In genomic region chr1:42941640-42942330, GRCh38 we compare ENCODE assay signal across 8 cellular contexts. TPM values are rescaled to one million over a fixed set of nuclear protein-coding genes. Genes with fewer than 3 reads are reported as not detected.
DNase-seq lines count a peak whose midpoint lies in the region; ATAC-seq lines count a peak whose summit lies in the region.

No MANE protein-coding gene starts in this region.

- peak overlapping the region; percentile 81 for H3K27ac ChIP-seq in rectal smooth muscle tissue (ENCODE audit: low read depth, low read length)

- H3K27me3 ChIP-seq in rectal smooth muscle tissue (ENCODE audit: control insufficient read depth, insufficient read depth, low read length): no peaks in the 10 kb centered on the region

- peak overlapping the region; percentile 8 for H3K9ac ChIP-seq in rectal smooth muscle tissue (ENCODE audit: low read length)

- H3K27me3 Mint-ChIP-seq in activated naive CD4-positive, alpha-beta T cell treated with anti-CD3 and anti-CD28 coated beads, Interleukin-2, amount 10 ng/mL, durations not matched to agents 7 days and 5 days: no peaks in the 10 kb centered on the region

- no peak overlapping the region for H3K4me3 Mint-ChIP-seq in activated naive CD4-positive, alpha-beta T cell treated with anti-CD3 and anti-CD28 coated beads, Interleukin-2, amount 10 ng/mL, durations not matched to agents 7 days and 5 days

- peak overlapping the region; percentile 36 for H3K4me3 ChIP-seq in rectal smooth muscle tissue (ENCODE audit: low read length)

- DNase-seq in CD1c-positive myeloid dendritic cell (ENCODE audit: extremely low spot score) (peak; percentile 52), MV-4-11 (lab: John Stamatoyannopoulos, UW) (peak; percentile 69), cardiac septum (ENCODE audit: low spot score) (peak; percentile 92), NCI-H1694 (lab: John Stamatoyannopoulos, UW) (no peak)
- no peak for DNase-seq in activated naive CD4-positive, alpha-beta T cell treated with anti-CD3 and anti-CD28 coated beads, Interleukin-2, amount 10 ng/mL, durations not matched to agents 7 days and 5 days

- H3K4me1 ChIP-seq in rectal smooth muscle tissue (ENCODE audit: control insufficient read depth, insufficient read depth, low read length): peaks cover 39% of the 10 kb centered on the region

- peaks cover 87% of the 10 kb centered on the region for H3K36me3 Mint-ChIP-seq in activated naive CD4-positive, alpha-beta T cell treated with anti-CD3 and anti-CD28 coated beads, Interleukin-2, amount 10 ng/mL, durations not matched to agents 7 days and 5 days

- peak overlapping the region; percentile 89 for H3K27ac Mint-ChIP-seq in activated naive CD4-positive, alpha-beta T cell treated with anti-CD3 and anti-CD28 coated beads, Interleukin-2, amount 10 ng/mL, durations not matched to agents 7 days and 5 days

- intact Hi-C loops in cardiac septum (cut with DNase I): no loop called here

- CTCF ChIA-PET in activated naive CD4-positive, alpha-beta T cell treated with anti-CD3 and anti-CD28 coated beads, Interleukin-2, amount 10 ng/mL, durations not matched to agents 7 days and 5 days (lab: Charles Lee): interaction anchor here (1.1 to 2.9 kb wide), 3 partner anchors 10 to 19 kb away, joined by 3 to 12 read pairs (median 4); no protein-coding TSS in a partner anchor

- ATAC-seq in GM18858 (IDR thresholded peaks at IDR 0.05; ENCODE audit: unreplicated experiment) (no peak), HG02759 (IDR thresholded peaks at IDR 0.05; ENCODE audit: unreplicated experiment) (no peak)

- H3K9me3 Mint-ChIP-seq in activated naive CD4-positive, alpha-beta T cell treated with anti-CD3 and anti-CD28 coated beads, Interleukin-2, amount 10 ng/mL, durations not matched to agents 7 days and 5 days: no peaks in the 10 kb centered on the region

- H3K4me1 Mint-ChIP-seq in activated naive CD4-positive, alpha-beta T cell treated with anti-CD3 and anti-CD28 coated beads, Interleukin-2, amount 10 ng/mL, durations not matched to agents 7 days and 5 days: peaks cover 99% of the 10 kb centered on the region

- no peaks in the 10 kb centered on the region for H3K36me3 ChIP-seq in rectal smooth muscle tissue (ENCODE audit: control insufficient read depth, insufficient read depth, low read length)

RNA-seq across cellular contexts. Expression of gene SLC2A1, which starts 16.9 kb away (rescaled TPM):
- 31.9 TPM for total RNA-seq in cardiac septum

Comparison
In these comparisons a context has a peak if more than half of its experiments do, and no peak if none do; other contexts are left out.
1. DNase-seq: peak in CD1c-positive myeloid dendritic cell (single experiment), MV-4-11 (single experiment) and cardiac septum (single experiment); none in activated naive CD4-positive, alpha-beta T cell treated with anti-CD3 and anti-CD28 coated beads, Interleukin-2, amount 10 ng/mL, durations not matched to agents 7 days and 5 days (single experiment) and NCI-H1694 (single experiment).